19 cellular contexts compared by ENCODE assay signal in the genomic region with DNA sequence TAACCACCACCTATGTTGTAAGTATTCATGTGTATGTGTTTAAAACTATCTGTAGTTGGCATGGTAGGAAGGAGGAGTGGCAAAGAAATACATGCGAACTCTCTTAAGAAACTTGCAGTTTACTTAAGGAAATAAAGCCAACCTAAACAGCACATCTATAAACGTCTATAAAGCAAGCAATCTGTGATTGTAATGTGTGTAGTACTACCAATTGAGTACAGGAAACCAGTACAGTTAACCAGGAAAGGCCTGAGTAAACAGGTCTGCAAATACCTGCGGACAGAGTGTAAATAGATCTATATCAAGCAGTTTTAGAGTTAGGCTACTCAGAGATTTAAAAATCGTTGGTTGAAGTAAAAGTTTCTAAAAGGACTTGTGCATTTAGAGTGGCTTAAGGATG.
"Had no signal": no experiment of that assay in that cellular context is flagged by ENCODE, and none has a peak within 500 bp of the region (broad histone marks: within the 10 kb centered on the region; RNA-seq: fewer than 3 reads in every experiment).

No MANE protein-coding gene starts in this region.

- H3K4me3 ChIP-seq: dorsolateral prefrontal cortex, lung, tibial nerve, vagina had no signal

- H3K4me1 ChIP-seq: tibial nerve, vagina had no signal

- H3K36me3 ChIP-seq: tibial nerve, vagina had no signal

- H3K27me3 ChIP-seq: dorsolateral prefrontal cortex, tibial nerve, vagina had no signal

- DNase-seq: activated CD4-positive, alpha-beta T cell treated with anti-CD3 and anti-CD28 coated beads for 1 hour; activated CD4-positive, alpha-beta T cell treated with anti-CD3 and anti-CD28 coated beads, Interleukin-2, amount 50 U/mL, for 48 hours; activated naive CD4-positive, alpha-beta T cell treated with anti-CD3 and anti-CD28 coated beads for 36 hours; activated naive CD8-positive, alpha-beta T cell treated with anti-CD3 and anti-CD28 coated beads, Interleukin-2, amount 50 U/mL, for 24 hours; activated T-cell treated with anti-CD3 and anti-CD28 coated beads, Interleukin-2, amount 50 U/mL, for 1 hour; aorta; dorsolateral prefrontal cortex; foreskin fibroblast; head of caudate nucleus; immature natural killer cell; midbrain; stimulated activated CD4-positive, alpha-beta T cell treated with anti-CD3 and anti-CD28 coated beads, Interleukin-2, amount 100 ng/mL, for 48 hours; stimulated activated naive B cell treated with anti-CD40 and anti-IgM and Interleukin-4, amounts not matched to agents 10 μg/mL and 1 μg/mL and 100 μg/mL, for 72 hours; T-cell; T1000 had no signal

- H3K27ac ChIP-seq: dorsolateral prefrontal cortex, tibial nerve, vagina had no signal

- FAIRE-seq: endometrium had no signal

- H3K9me3 ChIP-seq: tibial nerve, vagina had no signal
